23 cellular contexts compared by ENCODE assay signal in the genomic region with DNA sequence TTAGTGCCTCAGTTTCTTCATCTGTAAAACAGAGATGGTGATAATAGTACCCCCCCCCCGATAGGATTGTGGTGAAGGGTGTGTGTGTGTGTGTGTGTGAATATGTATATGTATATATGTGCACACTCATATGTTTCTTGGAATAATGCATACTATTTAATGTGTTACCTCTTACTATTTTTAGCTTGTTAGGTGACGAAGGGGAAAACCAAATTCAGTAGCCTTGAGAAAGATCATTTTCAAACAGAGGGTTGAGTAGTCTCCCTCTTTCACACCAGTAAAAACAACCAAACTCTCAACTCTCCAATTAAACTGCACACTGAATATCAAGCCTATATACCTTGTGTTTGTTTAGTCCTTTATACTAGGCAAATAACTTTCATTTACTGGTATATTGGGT.
"Had no signal": no experiment of that assay in that cellular context is flagged by ENCODE, and none has a peak within 500 bp of the region (broad histone marks: within the 10 kb centered on the region; RNA-seq: fewer than 3 reads in every experiment).

No MANE protein-coding gene starts in this region.

- H3K36me3 ChIP-seq: gastrocnemius medialis, heart right ventricle, neutrophil, pancreas, right lobe of liver, suprapubic skin had no signal

- H3K9me3 ChIP-seq: gastrocnemius medialis, heart right ventricle, mucosa of descending colon, neutrophil, pancreas, right lobe of liver, suprapubic skin had no signal

- H3K27ac ChIP-seq: neutrophil, pancreas, right lobe of liver had no signal

- H3K4me3 ChIP-seq: gastrocnemius medialis, heart right ventricle, lung, mucosa of descending colon, pancreas, right lobe of liver, suprapubic skin had no signal

- ATAC-seq: effector memory CD8-positive, alpha-beta T cell; left colon; natural killer cell treated with Interleukin-12 subunit alpha and Interleukin-12 subunit beta and Interleukin-15 and Interleukin-18, amount 100 ng/mL, for 72 hours; right lobe of liver; stimulated activated naive B cell treated with anti-CD40 and anti-IgM and Interleukin-4, amounts not matched to agents 10 μg/mL and 1 μg/mL and 100 μg/mL, for 72 hours had no signal

- H3K4me1 ChIP-seq: pancreas, right lobe of liver had no signal

- DNase-seq: cortex of kidney; effector memory CD8-positive, alpha-beta T cell; erythroblast; hypothalamus; immature natural killer cell; kidney glomerular epithelial cell; left colon; naive B cell; pancreas; retina; right lobe of liver; small intestine; stimulated activated CD4-positive, alpha-beta T cell treated with anti-CD3 and anti-CD28 coated beads, Interleukin-15, amount 100 ng/mL, for 24 hours; stimulated activated CD4-positive, alpha-beta T cell treated with anti-CD3 and anti-CD28 coated beads, Interleukin-2, amount 100 ng/mL, for 48 hours; stimulated activated naive B cell treated with anti-CD40 and anti-IgM and Interleukin-4, amounts not matched to agents 10 μg/mL and 1 μg/mL and 100 μg/mL, for 72 hours had no signal

- H3K27me3 ChIP-seq: gastrocnemius medialis, heart right ventricle, neutrophil, pancreas, right lobe of liver, suprapubic skin had no signal

- FAIRE-seq: endometrium, pancreas, small intestine had no signal
